Comparison of ENCODE assay signal across 27 cellular contexts in genomic region chr15:81924667-81925183, GRCh38.
"Had no signal": no experiment of that assay in that cellular context is flagged by ENCODE, and none has a peak within 500 bp of the region (broad histone marks: within the 10 kb centered on the region; RNA-seq: fewer than 3 reads in every experiment).

No MANE protein-coding gene starts in this region.

- H3K27me3 ChIP-seq: brain microvascular endothelial cell, gastroesophageal sphincter, heart right ventricle, neutrophil, ovary, upper lobe of left lung, vagina had no signal

- H3K9me3 ChIP-seq: neutrophil had no signal

- H3K4me3 ChIP-seq: gastroesophageal sphincter, heart right ventricle, ovary, smooth muscle cell, upper lobe of left lung, vagina had no signal

- H3K4me1 ChIP-seq: upper lobe of left lung, vagina had no signal

- H3K4me2 ChIP-seq: smooth muscle cell had no signal

- DNase-seq: activated CD4-positive, alpha-beta memory T cell treated with anti-CD3 and anti-CD28 coated beads, Interleukin-2, amount 10 ng/mL, durations not matched to agents 7 days and 5 days; activated CD4-positive, alpha-beta T cell treated with anti-CD3 and anti-CD28 coated beads for 1 hour; activated CD4-positive, alpha-beta T cell treated with anti-CD3 and anti-CD28 coated beads, Interleukin-2, amount 10 ng/mL, durations not matched to agents 7 days and 5 days; activated T-cell treated with anti-CD3 and anti-CD28 coated beads, Interleukin-2, amount 50 U/mL, for 4 hours; anterior cingulate cortex; brain microvascular endothelial cell; caudate nucleus; cortex of kidney; heart right ventricle; kidney glomerular epithelial cell; naive B cell; nephron progenitor cell; ovary; stimulated activated CD4-positive, alpha-beta T cell treated with anti-CD3 and anti-CD28 coated beads, Interleukin-1b, Interleukin-23, amount 100 ng/mL, for 48 hours; stimulated activated CD4-positive, alpha-beta T cell treated with anti-CD3 and anti-CD28 coated beads, Interleukin-4, amount 100 ng/mL, for 4 hours; stimulated activated CD8-positive, alpha-beta memory T cell treated with anti-CD3 and anti-CD28 coated beads, Interleukin-4, amount 100 ng/mL, for 48 hours; stimulated activated naive CD8-positive, alpha-beta T cell treated with anti-CD3 and anti-CD28 coated beads, Interleukin-15, amount 100 ng/mL, for 72 hours; substantia nigra; T-helper 17 cell; upper lobe of left lung had no signal

- H3K27ac ChIP-seq: brain microvascular endothelial cell, gastroesophageal sphincter, neutrophil, ovary, upper lobe of left lung, vagina had no signal

- ATAC-seq: activated T-cell treated with anti-CD3 and anti-CD28 coated beads, Interleukin-2, amount 50 U/mL, for 4 hours; activated T-helper 17 cell treated with anti-CD3 and anti-CD28 coated beads, Interleukin-2, amount 50 U/mL, for 72 hours; gastroesophageal sphincter; stimulated activated memory B cell treated with anti-CD40 and anti-IgM and Interleukin-4, amounts not matched to agents 10 μg/mL and 1 μg/mL and 100 μg/mL, for 72 hours; stimulated activated naive CD8-positive, alpha-beta T cell treated with anti-CD3 and anti-CD28 coated beads, Interleukin-15, amount 100 ng/mL, for 72 hours; T-helper 17 cell; WTC11 had no signal

- H3K36me3 ChIP-seq: brain microvascular endothelial cell, gastroesophageal sphincter, heart right ventricle, neutrophil, ovary, upper lobe of left lung, vagina had no signal
